In the genomic region with DNA sequence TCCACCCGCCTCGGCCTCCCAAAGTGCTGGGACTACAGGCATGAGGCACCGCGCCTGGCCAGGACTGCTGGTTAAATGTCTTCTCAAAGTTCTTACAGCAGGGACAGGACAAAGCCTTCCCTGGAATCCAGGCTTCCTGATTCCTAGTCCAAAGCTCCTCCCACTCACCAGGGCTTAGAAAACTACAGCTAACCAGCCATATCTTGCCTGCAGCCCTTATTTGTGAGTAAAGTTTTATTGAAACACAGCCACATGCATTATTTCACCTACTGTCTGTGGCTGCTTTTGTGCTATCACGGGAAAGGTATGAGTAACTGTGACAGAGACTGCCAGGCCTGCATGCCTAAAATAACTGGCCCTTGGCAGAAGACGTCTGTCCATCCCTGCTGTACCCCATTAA, we compare ENCODE assay signal across 1 cellular context.
TF ChIP-seq lines count a peak whose summit lies in the region.

No MANE protein-coding gene starts in this region.

TF ChIP-seq in IMR-90, 13 proteins besides CTCF, POLR2A, EP300 and RAD21:
- no peak for TF ChIP-seq MXI1 (IDR thresholded peaks at IDR 0.05; ENCODE audit: borderline replicate concordance, low read depth, low read length)
- no peak for TF ChIP-seq MAZ (IDR thresholded peaks at IDR 0.05; ENCODE audit: borderline replicate concordance, low read depth, low read length)
- TF ChIP-seq, protein P1, sequence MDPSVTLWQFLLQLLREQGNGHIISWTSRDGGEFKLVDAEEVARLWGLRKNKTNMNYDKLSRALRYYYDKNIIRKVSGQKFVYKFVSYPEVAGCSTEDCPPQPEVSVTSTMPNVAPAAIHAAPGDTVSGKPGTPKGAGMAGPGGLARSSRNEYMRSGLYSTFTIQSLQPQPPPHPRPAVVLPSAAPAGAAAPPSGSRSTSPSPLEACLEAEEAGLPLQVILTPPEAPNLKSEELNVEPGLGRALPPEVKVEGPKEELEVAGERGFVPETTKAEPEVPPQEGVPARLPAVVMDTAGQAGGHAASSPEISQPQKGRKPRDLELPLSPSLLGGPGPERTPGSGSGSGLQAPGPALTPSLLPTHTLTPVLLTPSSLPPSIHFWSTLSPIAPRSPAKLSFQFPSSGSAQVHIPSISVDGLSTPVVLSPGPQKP (IDR thresholded peaks at IDR 0.05; ENCODE audit: borderline replicate concordance, low read depth, low read length) = no peak
- TF ChIP-seq SMC3 (IDR thresholded peaks at IDR 0.05; ENCODE audit: low read depth, low read length) = no peak
